In genomic region chr15:81275711-81276417, GRCh38 we compare ENCODE assay signal across 1 cellular context.
TF ChIP-seq lines count a peak whose summit lies in the region.

No MANE protein-coding gene starts in this region.

TF ChIP-seq in IMR-90, 13 proteins besides CTCF, POLR2A, EP300 and RAD21 (continued from another document):
- TF ChIP-seq CEBPB (IDR thresholded peaks at IDR 0.05; ENCODE audit: low read depth, low read length) (peak; percentile 58; the same call in 1 of the 2 replicates), RFX5 (IDR thresholded peaks at IDR 0.05; ENCODE audit: low read depth, low read length) (no peak)
